1 cellular context compared by ENCODE assay signal in the genomic region with DNA sequence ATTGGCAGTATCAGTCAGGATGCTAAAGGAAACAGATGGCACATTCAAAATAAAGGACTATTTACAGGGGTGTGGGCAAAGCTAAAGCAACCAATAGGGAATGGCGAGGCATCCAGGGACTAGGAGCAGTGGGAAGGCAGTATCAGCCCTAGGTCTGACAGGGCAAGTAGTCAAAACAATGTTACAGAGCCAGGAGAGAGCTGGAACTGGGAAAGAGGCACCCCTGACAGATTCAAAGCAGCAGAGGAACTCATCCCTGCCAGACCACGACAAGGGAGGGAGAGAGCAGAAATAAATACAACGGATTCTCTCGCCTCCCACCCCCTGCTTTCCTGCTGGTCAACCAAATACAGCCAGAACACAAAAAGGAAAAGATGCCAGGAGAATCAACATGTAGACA.
TF ChIP-seq lines count a peak whose summit lies in the region.

No MANE protein-coding gene starts in this region.

TF ChIP-seq in HepG2, 621 proteins besides CTCF, POLR2A, EP300 and RAD21:
- no peak for TF ChIP-seq ZNF350 (CRISPR knock-in tag; IDR thresholded peaks at IDR 0.05; ENCODE audit: borderline replicate concordance, low read depth)
- TF ChIP-seq, protein P1, sequence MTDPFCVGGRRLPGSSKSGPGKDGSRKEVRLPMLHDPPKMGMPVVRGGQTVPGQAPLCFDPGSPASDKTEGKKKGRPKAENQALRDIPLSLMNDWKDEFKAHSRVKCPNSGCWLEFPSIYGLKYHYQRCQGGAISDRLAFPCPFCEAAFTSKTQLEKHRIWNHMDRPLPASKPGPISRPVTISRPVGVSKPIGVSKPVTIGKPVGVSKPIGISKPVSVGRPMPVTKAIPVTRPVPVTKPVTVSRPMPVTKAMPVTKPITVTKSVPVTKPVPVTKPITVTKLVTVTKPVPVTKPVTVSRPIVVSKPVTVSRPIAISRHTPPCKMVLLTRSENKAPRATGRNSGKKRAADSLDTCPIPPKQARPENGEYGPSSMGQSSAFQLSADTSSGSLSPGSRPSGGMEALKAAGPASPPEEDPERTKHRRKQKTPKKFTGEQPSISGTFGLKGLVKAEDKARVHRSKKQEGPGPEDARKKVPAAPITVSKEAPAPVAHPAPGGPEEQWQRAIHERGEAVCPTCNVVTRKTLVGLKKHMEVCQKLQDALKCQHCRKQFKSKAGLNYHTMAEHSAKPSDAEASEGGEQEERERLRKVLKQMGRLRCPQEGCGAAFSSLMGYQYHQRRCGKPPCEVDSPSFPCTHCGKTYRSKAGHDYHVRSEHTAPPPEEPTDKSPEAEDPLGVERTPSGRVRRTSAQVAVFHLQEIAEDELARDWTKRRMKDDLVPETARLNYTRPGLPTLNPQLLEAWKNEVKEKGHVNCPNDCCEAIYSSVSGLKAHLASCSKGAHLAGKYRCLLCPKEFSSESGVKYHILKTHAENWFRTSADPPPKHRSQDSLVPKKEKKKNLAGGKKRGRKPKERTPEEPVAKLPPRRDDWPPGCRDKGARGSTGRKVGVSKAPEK (CRISPR knock-in tag; IDR thresholded peaks at IDR 0.05; ENCODE audit: borderline replicate concordance), result no peak
- TF ChIP-seq, protein P2, sequence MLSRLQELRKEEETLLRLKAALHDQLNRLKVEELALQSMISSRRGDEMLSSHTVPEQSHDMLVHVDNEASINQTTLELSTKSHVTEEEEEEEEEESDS (CRISPR knock-in tag; IDR thresholded peaks at IDR 0.05; ENCODE audit: borderline replicate concordance), result no peak
